ENCODE assay signal across 1 cellular context in the genomic region with DNA sequence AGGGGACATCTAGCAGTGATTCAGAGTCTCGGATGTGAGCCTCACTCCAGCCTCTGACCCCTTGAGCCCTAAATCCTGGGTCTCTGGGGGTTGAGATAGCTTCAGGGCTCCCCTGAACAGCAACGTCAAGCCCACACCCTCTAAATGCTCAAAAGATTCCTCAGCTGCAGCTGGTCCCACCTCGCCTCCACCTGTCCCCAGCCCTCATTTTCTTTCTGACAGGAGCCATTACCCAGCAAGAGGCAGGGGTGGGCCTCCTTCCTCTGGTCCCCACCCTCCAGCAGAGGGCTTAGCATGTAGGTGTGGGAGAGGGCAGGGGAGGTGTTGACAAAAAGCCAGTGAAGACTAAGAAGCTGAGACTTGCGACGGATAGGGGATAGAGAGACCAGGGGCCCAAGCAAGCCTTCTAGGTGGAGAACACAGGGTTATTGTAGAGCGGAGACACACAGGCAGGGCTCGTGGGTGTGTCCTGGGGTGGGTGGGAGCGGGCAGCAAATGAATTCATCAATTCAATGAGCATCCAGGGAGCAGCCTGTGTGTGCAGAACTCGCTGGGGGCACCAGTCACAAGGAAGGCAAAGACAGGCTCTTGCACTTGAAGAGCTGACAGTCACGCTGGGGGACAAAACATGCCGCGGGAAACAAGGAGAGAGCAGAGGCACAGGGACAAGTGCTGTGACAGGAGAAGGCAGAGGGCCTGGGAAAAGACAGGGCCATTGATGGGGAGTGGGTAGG.
TF ChIP-seq lines count a peak whose summit lies in the region.

No MANE protein-coding gene starts in this region.

TF ChIP-seq in neural cell, 6 proteins besides CTCF, POLR2A, EP300 and RAD21:
- no peak for TF ChIP-seq EZH2 (IDR thresholded peaks at IDR 0.05; ENCODE audit: borderline replicate concordance, insufficient read depth, low read length, poor library complexity, severe bottlenecking)
- no peak for TF ChIP-seq TAF1 (IDR thresholded peaks at IDR 0.05; ENCODE audit: low read depth)
- peak; percentile 17 for TF ChIP-seq MXI1 (conservative IDR thresholded peaks at IDR 0.05; ENCODE audit: poor library complexity, severe bottlenecking)
- no peak for TF ChIP-seq POLR2AphosphoS5 (IDR thresholded peaks at IDR 0.05)
- TF ChIP-seq SMC3 (conservative IDR thresholded peaks at IDR 0.05; ENCODE audit: poor library complexity), result no peak
- TF ChIP-seq, protein P1, sequence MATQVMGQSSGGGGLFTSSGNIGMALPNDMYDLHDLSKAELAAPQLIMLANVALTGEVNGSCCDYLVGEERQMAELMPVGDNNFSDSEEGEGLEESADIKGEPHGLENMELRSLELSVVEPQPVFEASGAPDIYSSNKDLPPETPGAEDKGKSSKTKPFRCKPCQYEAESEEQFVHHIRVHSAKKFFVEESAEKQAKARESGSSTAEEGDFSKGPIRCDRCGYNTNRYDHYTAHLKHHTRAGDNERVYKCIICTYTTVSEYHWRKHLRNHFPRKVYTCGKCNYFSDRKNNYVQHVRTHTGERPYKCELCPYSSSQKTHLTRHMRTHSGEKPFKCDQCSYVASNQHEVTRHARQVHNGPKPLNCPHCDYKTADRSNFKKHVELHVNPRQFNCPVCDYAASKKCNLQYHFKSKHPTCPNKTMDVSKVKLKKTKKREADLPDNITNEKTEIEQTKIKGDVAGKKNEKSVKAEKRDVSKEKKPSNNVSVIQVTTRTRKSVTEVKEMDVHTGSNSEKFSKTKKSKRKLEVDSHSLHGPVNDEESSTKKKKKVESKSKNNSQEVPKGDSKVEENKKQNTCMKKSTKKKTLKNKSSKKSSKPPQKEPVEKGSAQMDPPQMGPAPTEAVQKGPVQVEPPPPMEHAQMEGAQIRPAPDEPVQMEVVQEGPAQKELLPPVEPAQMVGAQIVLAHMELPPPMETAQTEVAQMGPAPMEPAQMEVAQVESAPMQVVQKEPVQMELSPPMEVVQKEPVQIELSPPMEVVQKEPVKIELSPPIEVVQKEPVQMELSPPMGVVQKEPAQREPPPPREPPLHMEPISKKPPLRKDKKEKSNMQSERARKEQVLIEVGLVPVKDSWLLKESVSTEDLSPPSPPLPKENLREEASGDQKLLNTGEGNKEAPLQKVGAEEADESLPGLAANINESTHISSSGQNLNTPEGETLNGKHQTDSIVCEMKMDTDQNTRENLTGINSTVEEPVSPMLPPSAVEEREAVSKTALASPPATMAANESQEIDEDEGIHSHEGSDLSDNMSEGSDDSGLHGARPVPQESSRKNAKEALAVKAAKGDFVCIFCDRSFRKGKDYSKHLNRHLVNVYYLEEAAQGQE (IDR thresholded peaks at IDR 0.05; ENCODE audit: borderline replicate concordance), result no peak
